ENCODE assay signal across 12 cellular contexts in genomic region chr2:201900362-201900761, GRCh38.
DNase-seq lines count a peak whose midpoint lies in the region; ATAC-seq and TF ChIP-seq lines count a peak whose summit lies in the region.
"Had no signal": no experiment of that assay in that cellular context is flagged by ENCODE, and none has a peak within 500 bp of the region (broad histone marks: within the 10 kb centered on the region; RNA-seq: fewer than 3 reads in every experiment).

No MANE protein-coding gene starts in this region.

- no peaks in the 10 kb centered on the region for H3K27me3 ChIP-seq in body of pancreas

- H3K4me3 Mint-ChIP-seq in activated T-cell treated with anti-CD3 and anti-CD28 coated beads, Interleukin-2, amount 50 U/mL, for 72 hours, result no peak overlapping the region
- H3K4me3 Mint-ChIP-seq: effector memory CD8-positive, alpha-beta T cell had no signal

- H3K4me3 ChIP-seq in mucosa of descending colon, result no peak overlapping the region
- no peak overlapping the region for H3K4me3 ChIP-seq in body of pancreas
- H3K4me3 ChIP-seq: spleen had no signal

- no peak for TF ChIP-seq CTCF in mucosa of descending colon (IDR thresholded peaks at IDR 0.05)
- no peak for TF ChIP-seq CTCF in body of pancreas (IDR thresholded peaks at IDR 0.05)

- intact Hi-C loops in mucosa of descending colon (cut with DNase I, micrococcal nuclease), result no loop called here
- intact Hi-C loops in body of pancreas (cut with DNase I), result no loop called here

- H3K9me3 ChIP-seq in mucosa of descending colon, result no peaks in the 10 kb centered on the region
- no peaks in the 10 kb centered on the region for H3K9me3 ChIP-seq in body of pancreas
- H3K9me3 ChIP-seq: spleen had no signal

- H3K4me1 ChIP-seq in mucosa of descending colon (ENCODE audit: low read depth) (no peaks in the 10 kb centered on the region), body of pancreas (no peaks in the 10 kb centered on the region)
- H3K4me1 ChIP-seq: spleen had no signal

- WGBS in body of pancreas, 2 donors, result 45 to 47% methylated on average over 2 of the region's 2 CpGs

- H3K4me1 Mint-ChIP-seq in activated T-cell treated with anti-CD3 and anti-CD28 coated beads, Interleukin-2, amount 50 U/mL, for 72 hours (ENCODE audit: low read depth), result no peaks in the 10 kb centered on the region

- H3K27ac Mint-ChIP-seq in activated T-cell treated with anti-CD3 and anti-CD28 coated beads, Interleukin-2, amount 50 U/mL, for 72 hours, result no peak overlapping the region
- H3K27ac Mint-ChIP-seq: activated naive CD4-positive, alpha-beta T cell treated with anti-CD3 and anti-CD28 coated beads, Interleukin-2, amount 50 U/mL, for 72 hours; effector memory CD8-positive, alpha-beta T cell had no signal

- H3K27ac ChIP-seq in body of pancreas, result no peak overlapping the region
- H3K27ac ChIP-seq: spleen had no signal

- no peak for TF ChIP-seq POLR2A in body of pancreas (IDR thresholded peaks at IDR 0.05)

- peaks cover 22% of the 10 kb centered on the region for H3K27me3 Mint-ChIP-seq in activated T-cell treated with anti-CD3 and anti-CD28 coated beads, Interleukin-2, amount 50 U/mL, for 72 hours (ENCODE audit: low read depth)

- H3K36me3 ChIP-seq in mucosa of descending colon (ENCODE audit: low read depth), result no peaks in the 10 kb centered on the region
- no peaks in the 10 kb centered on the region for H3K36me3 ChIP-seq in body of pancreas (replicated peaks in 1 of 2; ENCODE audit: insufficient read depth in 1 of 2, low read depth in 2 of 2)
- H3K36me3 ChIP-seq: spleen had no signal

- DNase-seq in NCI-H1092 treated with DMSO at 0.1 percent for 48 hours (lab: John Stamatoyannopoulos, UW) (peak; percentile 18), NCI-H1092 (lab: John Stamatoyannopoulos, UW) (no peak), NCI-H748 treated with DMSO at 0.1 percent for 48 hours (lab: John Stamatoyannopoulos, UW) (peak; percentile 29), mucosa of descending colon (no peak), body of pancreas (no peak), NCI-H1694 (lab: John Stamatoyannopoulos, UW) (no peak)
- no peak for DNase-seq in activated T-cell treated with anti-CD3 and anti-CD28 coated beads, Interleukin-2, amount 50 U/mL, for 72 hours
- DNase-seq: effector memory CD8-positive, alpha-beta T cell; Kasumi-1; spleen had no signal

- H3K36me3 Mint-ChIP-seq in activated T-cell treated with anti-CD3 and anti-CD28 coated beads, Interleukin-2, amount 50 U/mL, for 72 hours (ENCODE audit: insufficient read depth in 2 of 2), result no peaks in the 10 kb centered on the region
- H3K36me3 Mint-ChIP-seq: activated naive CD4-positive, alpha-beta T cell treated with anti-CD3 and anti-CD28 coated beads, Interleukin-2, amount 50 U/mL, for 72 hours had no signal

- ATAC-seq in HG02981 (IDR thresholded peaks at IDR 0.05; ENCODE audit: unreplicated experiment) (peak; percentile 71), mucosa of descending colon (peak; percentile 45), body of pancreas (no peak)
- no peak for ATAC-seq in activated T-cell treated with anti-CD3 and anti-CD28 coated beads, Interleukin-2, amount 50 U/mL, for 72 hours (replicated peaks in 1 of 2)
- ATAC-seq: activated naive CD4-positive, alpha-beta T cell treated with anti-CD3 and anti-CD28 coated beads, Interleukin-2, amount 50 U/mL, for 72 hours; effector memory CD8-positive, alpha-beta T cell had no signal

- H3K9me3 Mint-ChIP-seq in activated T-cell treated with anti-CD3 and anti-CD28 coated beads, Interleukin-2, amount 50 U/mL, for 72 hours, result no peaks in the 10 kb centered on the region
- H3K9me3 Mint-ChIP-seq: activated naive CD4-positive, alpha-beta T cell treated with anti-CD3 and anti-CD28 coated beads, Interleukin-2, amount 50 U/mL, for 72 hours; effector memory CD8-positive, alpha-beta T cell had no signal

Comparison
In these comparisons a context has a peak if more than half of its experiments do, and no peak if none do; other contexts are left out.
1. DNase-seq: peak in NCI-H1092 treated with DMSO at 0.1 percent for 48 hours (single experiment) and NCI-H748 treated with DMSO at 0.1 percent for 48 hours (single experiment); none in NCI-H1092 (single experiment), mucosa of descending colon (0 of 3), activated T-cell treated with anti-CD3 and anti-CD28 coated beads, Interleukin-2, amount 50 U/mL, for 72 hours (0 of 2), body of pancreas (0 of 4) and NCI-H1694 (single experiment).
2. ATAC-seq: peak in HG02981 (single experiment) and mucosa of descending colon (single experiment); none in activated T-cell treated with anti-CD3 and anti-CD28 coated beads, Interleukin-2, amount 50 U/mL, for 72 hours (0 of 2) and body of pancreas (single experiment).